In genomic region chr17:62109378-62109902, GRCh38 we compare ENCODE assay signal across 1 cellular context.
TF ChIP-seq lines count a peak whose summit lies in the region.

No MANE protein-coding gene starts in this region.

TF ChIP-seq in GM12878, 131 proteins besides CTCF, POLR2A, EP300 and RAD21 (continued from another document and continues in another):
- no peak for TF ChIP-seq BMI1 (IDR thresholded peaks at IDR 0.05; ENCODE audit: borderline replicate concordance)
- no peak for TF ChIP-seq TBL1XR1 (IDR thresholded peaks at IDR 0.05; ENCODE audit: low read depth, low read length)
- TF ChIP-seq MLLT1 (IDR thresholded peaks at IDR 0.05), result 0 out of 2 replicates have a peak, but pooled peaks have one; percentile 6
- no peak for TF ChIP-seq MAX (IDR thresholded peaks at IDR 0.05; ENCODE audit: low read depth, low read length)
- peak; percentile 72 for TF ChIP-seq PAX5 (IDR thresholded peaks at IDR 0.05; ENCODE audit: borderline replicate concordance, low read depth, low read length)
- no peak for TF ChIP-seq ESRRA (IDR thresholded peaks at IDR 0.05; ENCODE audit: low read length)
- TF ChIP-seq SREBF2 (IDR thresholded peaks at IDR 0.05; ENCODE audit: low read length), result no peak
- peak; percentile 90 for TF ChIP-seq YY1 (IDR thresholded peaks at IDR 0.05; ENCODE audit: low read depth, low read length)
- TF ChIP-seq TCF3 (IDR thresholded peaks at IDR 0.05; ENCODE audit: borderline replicate concordance, insufficient read depth, low read depth, low read length), result no peak
- no peak for TF ChIP-seq TARDBP (IDR thresholded peaks at IDR 0.05; ENCODE audit: borderline replicate concordance)
- TF ChIP-seq CHD1 (IDR thresholded peaks at IDR 0.05; ENCODE audit: low read depth, low read length), result no peak
- peak; percentile 92 for TF ChIP-seq SMARCA5 (IDR thresholded peaks at IDR 0.05)
- TF ChIP-seq BCLAF1 (IDR thresholded peaks at IDR 0.05), result no peak
- no peak for TF ChIP-seq SIX5 (IDR thresholded peaks at IDR 0.05; ENCODE audit: low read depth, low read length, severe bottlenecking)
- TF ChIP-seq ZNF24 (IDR thresholded peaks at IDR 0.05), result no peak; the same call in 1 of the 2 replicates
- no peak for TF ChIP-seq JUNB (IDR thresholded peaks at IDR 0.05)
- TF ChIP-seq SMAD5 (IDR thresholded peaks at IDR 0.05; ENCODE audit: low read depth), result no peak
- peak; percentile 60; the same call in 1 of the 2 replicates for TF ChIP-seq IRF4 (IDR thresholded peaks at IDR 0.05; ENCODE audit: low read depth, low read length)
- TF ChIP-seq MXI1 (IDR thresholded peaks at IDR 0.05; ENCODE audit: low read depth, low read length), result no peak
- no peak for TF ChIP-seq MYB (IDR thresholded peaks at IDR 0.05; ENCODE audit: borderline replicate concordance, low read depth, low read length)
- TF ChIP-seq HDAC2 (IDR thresholded peaks at IDR 0.05), result no peak
- no peak for TF ChIP-seq ATF2 (IDR thresholded peaks at IDR 0.05; ENCODE audit: low read length)
- TF ChIP-seq REST (IDR thresholded peaks at IDR 0.05; ENCODE audit: low read depth, low read length), result no peak
- no peak for TF ChIP-seq JUND (IDR thresholded peaks at IDR 0.05; ENCODE audit: low read depth, low read length)
- TF ChIP-seq ATF3 (IDR thresholded peaks at IDR 0.05; ENCODE audit: borderline replicate concordance, extremely low read depth, low read depth, low read length), result 0 out of 2 replicates have a peak, but pooled peaks have one; percentile 32
- TF ChIP-seq BRCA1 (IDR thresholded peaks at IDR 0.05; ENCODE audit: low read depth, low read length), result no peak
- TF ChIP-seq GABPA (IDR thresholded peaks at IDR 0.05; ENCODE audit: low read depth), result no peak
- no peak for TF ChIP-seq NFXL1 (IDR thresholded peaks at IDR 0.05; ENCODE audit: borderline replicate concordance)
- TF ChIP-seq SMC3 (IDR thresholded peaks at IDR 0.05; ENCODE audit: borderline replicate concordance, low read length), result peak; percentile 100
- 0 out of 2 replicates have a peak, but pooled peaks have one; percentile 49 for TF ChIP-seq WRNIP1 (IDR thresholded peaks at IDR 0.05; ENCODE audit: borderline replicate concordance, low read depth, low read length)
- no peak for TF ChIP-seq LARP7 (IDR thresholded peaks at IDR 0.05)
- no peak for TF ChIP-seq RFX5 (IDR thresholded peaks at IDR 0.05; ENCODE audit: low read depth, low read length)
- no peak for TF ChIP-seq KDM1A (IDR thresholded peaks at IDR 0.05; ENCODE audit: borderline replicate concordance)
- peak; percentile 70; the same call in 1 of the 2 replicates for TF ChIP-seq MEF2A (IDR thresholded peaks at IDR 0.05; ENCODE audit: insufficient read depth, low read depth, low read length)
- TF ChIP-seq NR2F1 (conservative IDR thresholded peaks at IDR 0.05), result 0 out of 2 replicates have a peak, but pooled peaks have one; percentile 13
- TF ChIP-seq E2F8 (IDR thresholded peaks at IDR 0.05; ENCODE audit: low read depth, partially characterized antibody), result no peak
- TF ChIP-seq NRF1 (conservative IDR thresholded peaks at IDR 0.05; ENCODE audit: low read depth, low read length), result no peak
- no peak for TF ChIP-seq POLR2AphosphoS2 (IDR thresholded peaks at IDR 0.05; ENCODE audit: low read depth, low read length)
- no peak for TF ChIP-seq POLR2AphosphoS5 (IDR thresholded peaks at IDR 0.05; ENCODE audit: low read length)
- no peak for TF ChIP-seq RCOR1 (conservative IDR thresholded peaks at IDR 0.05; ENCODE audit: low read depth, low read length)
- TF ChIP-seq STAT1 (conservative IDR thresholded peaks at IDR 0.05), result peak; percentile 65; the same call in 1 of the 2 replicates
- TF ChIP-seq USF2 (IDR thresholded peaks at IDR 0.05; ENCODE audit: borderline replicate concordance, low read depth, low read length), result no peak
- TF ChIP-seq HDAC6 (IDR thresholded peaks at IDR 0.05; ENCODE audit: unreplicated experiment), result no peak
- TF ChIP-seq CEBPB (IDR thresholded peaks at IDR 0.05; ENCODE audit: borderline replicate concordance in 1 of 2, low read depth in 2 of 2, low read length in 2 of 2), result no peak
- no peak for TF ChIP-seq KAT2A (conservative IDR thresholded peaks at IDR 0.05; ENCODE audit: control insufficient read depth, low read depth, low read length)
- no peak for TF ChIP-seq MEF2B (IDR thresholded peaks at IDR 0.05; ENCODE audit: partially characterized antibody, poor library complexity, severe bottlenecking)
- no peak for TF ChIP-seq ZBTB4 (CRISPR knock-in tag; IDR thresholded peaks at IDR 0.05)
- TF ChIP-seq NFIC (IDR thresholded peaks at IDR 0.05; ENCODE audit: low read depth, low read length), result no peak
- peak; percentile 70; the same call in 1 of the 2 replicates for TF ChIP-seq CBX5 (IDR thresholded peaks at IDR 0.05; ENCODE audit: low read depth)
